Comparison of ENCODE assay signal across 24 cellular contexts in the genomic region with DNA sequence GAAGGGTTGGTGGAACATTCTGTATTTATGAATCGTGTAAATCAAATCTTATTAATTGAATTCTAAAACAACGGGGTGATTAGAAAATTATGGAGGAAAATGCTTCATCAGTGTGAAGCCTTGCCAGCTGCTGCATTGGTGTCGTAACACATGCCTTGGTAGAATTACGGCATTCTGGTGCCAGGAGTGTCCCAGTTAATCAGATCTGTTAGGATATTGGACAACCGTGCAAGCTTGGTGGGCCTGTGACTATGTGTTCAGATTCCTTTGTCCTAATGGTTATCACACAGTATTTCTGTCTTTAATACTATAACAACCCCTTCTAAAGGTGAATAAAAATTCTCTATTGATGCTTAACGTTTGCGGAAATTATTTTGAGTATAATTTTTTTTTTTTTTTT. TPM values are rescaled to one million over a fixed set of nuclear protein-coding genes. Genes with fewer than 3 reads are reported as not detected.
DNase-seq lines count a peak whose midpoint lies in the region; ATAC-seq, FAIRE-seq and TF ChIP-seq lines count a peak whose summit lies in the region.
"Had no signal": no experiment of that assay in that cellular context is flagged by ENCODE, and none has a peak within 500 bp of the region (broad histone marks: within the 10 kb centered on the region; RNA-seq: fewer than 3 reads in every experiment).

No MANE protein-coding gene starts in this region.

- no peaks in the 10 kb centered on the region for H3K79me2 ChIP-seq in neural cell (replicated peaks; ENCODE audit: insufficient read depth, low read length)

- no peak overlapping the region for H3K4me2 ChIP-seq in neural cell (ENCODE audit: low read length)
- H3K4me2 ChIP-seq: BLaER1 treated with 17β-estradiol and CSF1 and Interleukin-3, amounts not matched to agents 10 nM and 100 nM; GM23338 had no signal

- TF ChIP-seq EP300 in esophagus muscularis mucosa (IDR thresholded peaks at IDR 0.05) (no peak), neural cell (conservative IDR thresholded peaks at IDR 0.05; ENCODE audit: poor library complexity, severe bottlenecking) (no peak)

- no peak for ATAC-seq in heart right ventricle
- ATAC-seq in GM19328 (IDR thresholded peaks at IDR 0.05; ENCODE audit: unreplicated experiment) = no peak
- ATAC-seq: GM23338, HCT116 had no signal

- TF ChIP-seq CTCF in esophagus muscularis mucosa (IDR thresholded peaks at IDR 0.05) (no peak), neural cell (IDR thresholded peaks at IDR 0.05; ENCODE audit: poor library complexity, severe bottlenecking) (no peak), heart right ventricle (IDR thresholded peaks at IDR 0.05) (no peak)

- H3K9me2 ChIP-seq in neural cell (ENCODE audit: insufficient read depth, low read length) = no peaks in the 10 kb centered on the region

- H3F3A ChIP-seq in neural cell (ENCODE audit: insufficient read depth, low read length, poor library complexity, severe bottlenecking) = peaks cover 5% of the 10 kb centered on the region

- no peak overlapping the region for H3K9ac ChIP-seq in neural cell (ENCODE audit: low read length)
- H3K9ac ChIP-seq: BLaER1 treated with 17β-estradiol and CSF1 and Interleukin-3, amounts not matched to agents 10 nM and 100 nM had no signal

- peak; percentile 27 for FAIRE-seq in urothelium cell line (lab: Jason Lieb, UNC)
- FAIRE-seq: A204.1, D721Med, G401.6, GM12892, GM19239 had no signal

- H3K4me1 ChIP-seq in esophagus muscularis mucosa = no peaks in the 10 kb centered on the region
- peaks cover 0 to 16% (median 11%) of the 10 kb centered on the region in 9 donors for H3K4me1 ChIP-seq in heart right ventricle
- H3K4me1 ChIP-seq: BLaER1 treated with 17β-estradiol and CSF1 and Interleukin-3, amounts not matched to agents 10 nM and 100 nM had no signal

- H3K4me3 ChIP-seq in esophagus muscularis mucosa (no peak overlapping the region), neural cell (ENCODE audit: low read length) (no peak overlapping the region), heart right ventricle (no peak overlapping the region)
- H3K4me3 ChIP-seq: BLaER1 treated with 17β-estradiol and CSF1 and Interleukin-3, amounts not matched to agents 10 nM and 100 nM; GM23338 had no signal

- no peak overlapping the region for H2AFZ ChIP-seq in neural cell (ENCODE audit: low read depth, low read length)
- H2AFZ ChIP-seq: GM23338 had no signal

- peak; percentile 6 for DNase-seq in DMS 273 (lab: John Stamatoyannopoulos, UW; ENCODE audit: unreplicated experiment)
- no peak for DNase-seq in DMS 273 treated with DMSO at 0.1 percent for 48 hours (lab: John Stamatoyannopoulos, UW)
- DNase-seq in esophagus muscularis mucosa (ENCODE audit: extremely low spot score) = peak; percentile 74
- no peak for DNase-seq in urothelium cell line (ENCODE audit: low spot score)
- no peak for DNase-seq in effector CD8-positive, alpha-beta T cell (lab: John Stamatoyannopoulos, UW)
- no peak for DNase-seq in heart right ventricle
- DNase-seq: AML-193; BE2C; CD4-positive, alpha-beta T cell; CD8-positive, alpha-beta memory T cell; DMS153; DND-41; H9 had no signal

- no peak for TF ChIP-seq RAD21 in neural cell (conservative IDR thresholded peaks at IDR 0.05)

- WGBS in esophagus muscularis mucosa = 93% methylated on average over 7 of the region's 7 CpGs
- 93 to 97% methylated on average over 7 of the region's 7 CpGs for WGBS in heart right ventricle, 2 donors

- H3K9me3 ChIP-seq in esophagus muscularis mucosa (no peaks in the 10 kb centered on the region), neural cell (ENCODE audit: low read length) (no peaks in the 10 kb centered on the region), heart right ventricle (no peaks in the 10 kb centered on the region)
- H3K9me3 ChIP-seq: BE2C; BLaER1 treated with 17β-estradiol and CSF1 and Interleukin-3, amounts not matched to agents 10 nM and 100 nM had no signal

- H3K27ac ChIP-seq in esophagus muscularis mucosa (replicated peaks in 1 of 4) (no peak overlapping the region), neural cell (ENCODE audit: low read length) (peak overlapping the region; percentile 18), heart right ventricle (no peak overlapping the region)
- H3K27ac ChIP-seq: 22Rv1; BLaER1 treated with 17β-estradiol and CSF1 and Interleukin-3, amounts not matched to agents 10 nM and 100 nM had no signal

- H4K20me1 ChIP-seq in neural cell (ENCODE audit: insufficient read depth) = no peaks in the 10 kb centered on the region
- H4K20me1 ChIP-seq: BLaER1 treated with 17β-estradiol and CSF1 and Interleukin-3, amounts not matched to agents 10 nM and 100 nM had no signal

- intact Hi-C loops in esophagus muscularis mucosa (cut with DNase I) (no loop called here), heart right ventricle (cut with DNase I) (loop anchor here in 1 of 10 donors (10.0 kb wide), 1 partner anchor 57 kb away; no protein-coding TSS in a partner anchor)

- H3K36me3 ChIP-seq in esophagus muscularis mucosa (no peaks in the 10 kb centered on the region), neural cell (ENCODE audit: insufficient read depth, low read length) (no peaks in the 10 kb centered on the region), heart right ventricle (no peaks in the 10 kb centered on the region)
- H3K36me3 ChIP-seq: BE2C; BLaER1 treated with 17β-estradiol and CSF1 and Interleukin-3, amounts not matched to agents 10 nM and 100 nM had no signal

- TF ChIP-seq POLR2A in esophagus muscularis mucosa (IDR thresholded peaks at IDR 0.05; ENCODE audit: low read depth) = no peak

- H3K27me3 ChIP-seq in esophagus muscularis mucosa = no peaks in the 10 kb centered on the region
- H3K27me3 ChIP-seq in neural cell (ENCODE audit: insufficient read depth, low read depth, low read length) = no peaks in the 10 kb centered on the region
- no peaks in the 10 kb centered on the region for H3K27me3 ChIP-seq in heart right ventricle
- H3K27me3 ChIP-seq: BE2C; BLaER1 treated with 17β-estradiol and CSF1 and Interleukin-3, amounts not matched to agents 10 nM and 100 nM had no signal

TF ChIP-seq in neural cell, 6 proteins besides CTCF, POLR2A, EP300 and RAD21:
- no peak for TF ChIP-seq EZH2 (IDR thresholded peaks at IDR 0.05; ENCODE audit: borderline replicate concordance, insufficient read depth, low read length, poor library complexity, severe bottlenecking)
- no peak for TF ChIP-seq POLR2AphosphoS5 (IDR thresholded peaks at IDR 0.05)
- no peak for TF ChIP-seq MXI1 (conservative IDR thresholded peaks at IDR 0.05; ENCODE audit: poor library complexity, severe bottlenecking)
- no peak for TF ChIP-seq TAF1 (IDR thresholded peaks at IDR 0.05; ENCODE audit: low read depth)
- no peak for TF ChIP-seq SMC3 (conservative IDR thresholded peaks at IDR 0.05; ENCODE audit: poor library complexity)
- TF ChIP-seq, protein P1, sequence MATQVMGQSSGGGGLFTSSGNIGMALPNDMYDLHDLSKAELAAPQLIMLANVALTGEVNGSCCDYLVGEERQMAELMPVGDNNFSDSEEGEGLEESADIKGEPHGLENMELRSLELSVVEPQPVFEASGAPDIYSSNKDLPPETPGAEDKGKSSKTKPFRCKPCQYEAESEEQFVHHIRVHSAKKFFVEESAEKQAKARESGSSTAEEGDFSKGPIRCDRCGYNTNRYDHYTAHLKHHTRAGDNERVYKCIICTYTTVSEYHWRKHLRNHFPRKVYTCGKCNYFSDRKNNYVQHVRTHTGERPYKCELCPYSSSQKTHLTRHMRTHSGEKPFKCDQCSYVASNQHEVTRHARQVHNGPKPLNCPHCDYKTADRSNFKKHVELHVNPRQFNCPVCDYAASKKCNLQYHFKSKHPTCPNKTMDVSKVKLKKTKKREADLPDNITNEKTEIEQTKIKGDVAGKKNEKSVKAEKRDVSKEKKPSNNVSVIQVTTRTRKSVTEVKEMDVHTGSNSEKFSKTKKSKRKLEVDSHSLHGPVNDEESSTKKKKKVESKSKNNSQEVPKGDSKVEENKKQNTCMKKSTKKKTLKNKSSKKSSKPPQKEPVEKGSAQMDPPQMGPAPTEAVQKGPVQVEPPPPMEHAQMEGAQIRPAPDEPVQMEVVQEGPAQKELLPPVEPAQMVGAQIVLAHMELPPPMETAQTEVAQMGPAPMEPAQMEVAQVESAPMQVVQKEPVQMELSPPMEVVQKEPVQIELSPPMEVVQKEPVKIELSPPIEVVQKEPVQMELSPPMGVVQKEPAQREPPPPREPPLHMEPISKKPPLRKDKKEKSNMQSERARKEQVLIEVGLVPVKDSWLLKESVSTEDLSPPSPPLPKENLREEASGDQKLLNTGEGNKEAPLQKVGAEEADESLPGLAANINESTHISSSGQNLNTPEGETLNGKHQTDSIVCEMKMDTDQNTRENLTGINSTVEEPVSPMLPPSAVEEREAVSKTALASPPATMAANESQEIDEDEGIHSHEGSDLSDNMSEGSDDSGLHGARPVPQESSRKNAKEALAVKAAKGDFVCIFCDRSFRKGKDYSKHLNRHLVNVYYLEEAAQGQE (IDR thresholded peaks at IDR 0.05; ENCODE audit: borderline replicate concordance) = no peak
TF ChIP-seq in neural cell: peak in this region for 0.

RNA-seq across cellular contexts. Expression of a gene that starts 44.2 kb away (rescaled TPM):
- total RNA-seq in esophagus muscularis mucosa = 10 to 100 TPM in 3 of 4 donors, 1 to 10 TPM in 1; 7.5 to 21.3 (median 14.6) TPM
- 16.3 and 24.1 TPM in 2 replicates for polyA plus RNA-seq in neural cell
- 281 and 298 TPM in 2 replicates for polyA minus RNA-seq in neural cell
- total RNA-seq in heart right ventricle = 10 to 100 TPM in 3 of 10 donors, 1 to 10 TPM in 7; 4.8 to 19.4 (median 8.8) TPM
- polyA plus RNA-seq in heart right ventricle = 1 to 10 TPM; 1.3 to 1.4 TPM

Comparison
In these comparisons a context has a peak if more than half of its experiments do, and no peak if none do; other contexts are left out.
1. DNase-seq: peak in DMS 273 (single experiment) and esophagus muscularis mucosa (single experiment); none in DMS 273 treated with DMSO at 0.1 percent for 48 hours (single experiment), urothelium cell line (single experiment), effector CD8-positive, alpha-beta T cell (single experiment) and heart right ventricle (0 of 2).